Comparison of ENCODE assay signal across 22 cellular contexts in genomic region chr20:63759377-63759901, GRCh38.
"Had no signal": no experiment of that assay in that cellular context is flagged by ENCODE, and none has a peak within 500 bp of the region (broad histone marks: within the 10 kb centered on the region; RNA-seq: fewer than 3 reads in every experiment).

No MANE protein-coding gene starts in this region.

- H3K4me2 ChIP-seq: hepatocyte had no signal

- H3K9me3 Mint-ChIP-seq: dendritic cell treated with granulocyte-macrophage colony-stimulating factor and Interleukin-4, amounts not matched to agents 40 ng/mL and 50 ng/mL, for 4 days; effector memory CD8-positive, alpha-beta T cell; naive B cell had no signal

- H3K4me1 Mint-ChIP-seq: naive B cell had no signal

- H3K27me3 Mint-ChIP-seq: effector memory CD8-positive, alpha-beta T cell; naive B cell had no signal

- H3K4me1 ChIP-seq: esophagus muscularis mucosa, right atrium auricular region, sigmoid colon, tibial artery, upper lobe of left lung, uterus had no signal

- H3K4me3 Mint-ChIP-seq: dendritic cell treated with granulocyte-macrophage colony-stimulating factor and Interleukin-4, amounts not matched to agents 40 ng/mL and 50 ng/mL, for 4 days; naive B cell had no signal

- H2AFZ ChIP-seq: hepatocyte had no signal

- H3K4me3 ChIP-seq: esophagus muscularis mucosa, hepatocyte, lung, ovary, right atrium auricular region, sigmoid colon, skin epidermis, tibial artery, upper lobe of left lung, uterus had no signal

- H3K27ac Mint-ChIP-seq: dendritic cell treated with granulocyte-macrophage colony-stimulating factor and Interleukin-4, amounts not matched to agents 40 ng/mL and 50 ng/mL, for 4 days; effector memory CD8-positive, alpha-beta T cell had no signal

- H3K27ac ChIP-seq: epithelial cell of prostate, esophagus muscularis mucosa, hepatocyte, ovary, right atrium auricular region, sigmoid colon, skin epidermis, tibial artery, upper lobe of left lung, uterus had no signal

- H3K79me2 ChIP-seq: hepatocyte had no signal

- DNase-seq: effector memory CD8-positive, alpha-beta T cell; foreskin melanocyte; head of caudate nucleus; left colon; left ventricle myocardium superior; mesendoderm; naive B cell; ovary; sigmoid colon; stimulated activated CD4-positive, alpha-beta T cell treated with anti-CD3 and anti-CD28 coated beads, Interleukin-12 subunit alpha, Interleukin-12 subunit beta, amount 100 ng/mL, for 4 hours; stimulated activated CD4-positive, alpha-beta T cell treated with anti-CD3 and anti-CD28 coated beads, Interleukin-2, amount 100 ng/mL, for 48 hours; stimulated activated naive CD8-positive, alpha-beta T cell treated with anti-CD3 and anti-CD28 coated beads, Interleukin-15, Interleukin-2, amounts not matched to agents 100 U/mL and 50 U/mL, for 24 hours; tibial artery; upper lobe of left lung; uterus had no signal

- H3K9me3 ChIP-seq: esophagus muscularis mucosa, ovary, right atrium auricular region, sigmoid colon, tibial artery, upper lobe of left lung, uterus had no signal

- H3K36me3 ChIP-seq: ovary, sigmoid colon, tibial artery, uterus had no signal

- H3K27me3 ChIP-seq: esophagus muscularis mucosa, hepatocyte, ovary, right atrium auricular region, sigmoid colon, tibial artery, upper lobe of left lung, uterus had no signal

- H3K36me3 Mint-ChIP-seq: naive B cell had no signal
